In the genomic region with DNA sequence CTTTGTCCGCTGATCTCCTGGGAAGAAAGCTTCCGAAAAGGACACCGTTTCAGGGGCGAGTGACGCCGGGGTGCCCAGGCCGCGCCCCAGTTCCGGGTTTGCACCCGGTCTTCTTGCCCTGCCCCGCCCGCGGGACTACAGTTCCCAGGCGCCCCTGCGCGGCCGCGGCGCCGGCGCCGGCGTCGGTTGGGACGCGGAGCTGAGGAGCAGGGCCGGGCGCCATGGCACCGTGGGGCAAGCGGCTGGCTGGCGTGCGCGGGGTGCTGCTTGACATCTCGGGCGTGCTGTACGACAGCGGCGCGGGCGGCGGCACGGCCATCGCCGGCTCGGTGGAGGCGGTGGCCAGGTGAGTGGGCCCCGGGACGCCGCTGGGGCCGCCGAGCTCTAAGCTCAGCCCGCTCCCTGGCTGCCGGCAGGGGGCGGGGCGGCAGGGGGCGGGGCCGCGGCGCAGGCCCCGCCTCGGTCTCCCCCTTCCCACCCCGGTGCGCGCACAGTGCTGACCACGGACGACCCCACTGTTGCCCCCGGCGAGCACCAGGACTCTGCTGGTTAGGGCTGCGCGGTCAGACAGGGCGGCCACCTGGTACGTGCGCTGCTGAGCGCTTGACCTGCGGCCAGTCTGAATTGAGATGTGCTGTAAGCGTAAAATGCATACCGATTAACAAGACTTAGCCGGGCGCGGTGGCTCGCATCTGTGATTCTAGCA, we compare ENCODE assay signal across 1 cellular context.
A peak's percentile ranks its signal among the peaks of the same experiment; 100 is the strongest.
TF ChIP-seq lines count a peak whose summit lies in the region.

A gene with protein sequence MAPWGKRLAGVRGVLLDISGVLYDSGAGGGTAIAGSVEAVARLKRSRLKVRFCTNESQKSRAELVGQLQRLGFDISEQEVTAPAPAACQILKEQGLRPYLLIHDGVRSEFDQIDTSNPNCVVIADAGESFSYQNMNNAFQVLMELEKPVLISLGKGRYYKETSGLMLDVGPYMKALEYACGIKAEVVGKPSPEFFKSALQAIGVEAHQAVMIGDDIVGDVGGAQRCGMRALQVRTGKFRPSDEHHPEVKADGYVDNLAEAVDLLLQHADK (plus strand): TSS at position 182 of the 706 bp plus-strand sequence. CDS start 40 bp downstream, at position 222.

TF ChIP-seq in H1, 55 proteins besides CTCF, POLR2A, EP300 and RAD21 (continued from another document):
- peak; percentile 75; the same call in 1 of the 2 replicates for TF ChIP-seq YY1 (IDR thresholded peaks at IDR 0.05; ENCODE audit: low read depth, low read length)
- no peak for TF ChIP-seq CTBP2 (IDR thresholded peaks at IDR 0.05; ENCODE audit: borderline replicate concordance, insufficient read depth, insufficient read length, low read length)
- peak; percentile 20 to 74; a peak in 2 of 4 replicates for TF ChIP-seq SIN3A (conservative IDR thresholded peaks at IDR 0.05 in 1 of 2, IDR thresholded peaks at IDR 0.05 in 1 of 2; ENCODE audit: low read depth in 1 of 2, low read length in 2 of 2)
- no peak for TF ChIP-seq JUN (IDR thresholded peaks at IDR 0.05; ENCODE audit: low read depth, low read length)
- TF ChIP-seq RBBP5 (IDR thresholded peaks at IDR 0.05; ENCODE audit: borderline replicate concordance, low read depth, low read length): peak; percentile 84; the same call in 1 of the 2 replicates
- peak; percentile 60 for TF ChIP-seq TAF7 (optimal IDR thresholded peaks at IDR 0.05; ENCODE audit: borderline replicate concordance, low read depth, low read length)
- TF ChIP-seq, protein P1, sequence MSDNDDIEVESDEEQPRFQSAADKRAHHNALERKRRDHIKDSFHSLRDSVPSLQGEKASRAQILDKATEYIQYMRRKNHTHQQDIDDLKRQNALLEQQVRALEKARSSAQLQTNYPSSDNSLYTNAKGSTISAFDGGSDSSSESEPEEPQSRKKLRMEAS (IDR thresholded peaks at IDR 0.05): peak; percentile 22; the same call in 1 of the 2 replicates
- no peak for TF ChIP-seq GABPA (IDR thresholded peaks at IDR 0.05; ENCODE audit: borderline replicate concordance, insufficient read depth, low read length)
- TF ChIP-seq EZH2 (IDR thresholded peaks at IDR 0.05; ENCODE audit: low read depth, low read length, severe bottlenecking): no peak
- TF ChIP-seq CHD2 (IDR thresholded peaks at IDR 0.05; ENCODE audit: low read length): no peak
- TF ChIP-seq, protein P2, sequence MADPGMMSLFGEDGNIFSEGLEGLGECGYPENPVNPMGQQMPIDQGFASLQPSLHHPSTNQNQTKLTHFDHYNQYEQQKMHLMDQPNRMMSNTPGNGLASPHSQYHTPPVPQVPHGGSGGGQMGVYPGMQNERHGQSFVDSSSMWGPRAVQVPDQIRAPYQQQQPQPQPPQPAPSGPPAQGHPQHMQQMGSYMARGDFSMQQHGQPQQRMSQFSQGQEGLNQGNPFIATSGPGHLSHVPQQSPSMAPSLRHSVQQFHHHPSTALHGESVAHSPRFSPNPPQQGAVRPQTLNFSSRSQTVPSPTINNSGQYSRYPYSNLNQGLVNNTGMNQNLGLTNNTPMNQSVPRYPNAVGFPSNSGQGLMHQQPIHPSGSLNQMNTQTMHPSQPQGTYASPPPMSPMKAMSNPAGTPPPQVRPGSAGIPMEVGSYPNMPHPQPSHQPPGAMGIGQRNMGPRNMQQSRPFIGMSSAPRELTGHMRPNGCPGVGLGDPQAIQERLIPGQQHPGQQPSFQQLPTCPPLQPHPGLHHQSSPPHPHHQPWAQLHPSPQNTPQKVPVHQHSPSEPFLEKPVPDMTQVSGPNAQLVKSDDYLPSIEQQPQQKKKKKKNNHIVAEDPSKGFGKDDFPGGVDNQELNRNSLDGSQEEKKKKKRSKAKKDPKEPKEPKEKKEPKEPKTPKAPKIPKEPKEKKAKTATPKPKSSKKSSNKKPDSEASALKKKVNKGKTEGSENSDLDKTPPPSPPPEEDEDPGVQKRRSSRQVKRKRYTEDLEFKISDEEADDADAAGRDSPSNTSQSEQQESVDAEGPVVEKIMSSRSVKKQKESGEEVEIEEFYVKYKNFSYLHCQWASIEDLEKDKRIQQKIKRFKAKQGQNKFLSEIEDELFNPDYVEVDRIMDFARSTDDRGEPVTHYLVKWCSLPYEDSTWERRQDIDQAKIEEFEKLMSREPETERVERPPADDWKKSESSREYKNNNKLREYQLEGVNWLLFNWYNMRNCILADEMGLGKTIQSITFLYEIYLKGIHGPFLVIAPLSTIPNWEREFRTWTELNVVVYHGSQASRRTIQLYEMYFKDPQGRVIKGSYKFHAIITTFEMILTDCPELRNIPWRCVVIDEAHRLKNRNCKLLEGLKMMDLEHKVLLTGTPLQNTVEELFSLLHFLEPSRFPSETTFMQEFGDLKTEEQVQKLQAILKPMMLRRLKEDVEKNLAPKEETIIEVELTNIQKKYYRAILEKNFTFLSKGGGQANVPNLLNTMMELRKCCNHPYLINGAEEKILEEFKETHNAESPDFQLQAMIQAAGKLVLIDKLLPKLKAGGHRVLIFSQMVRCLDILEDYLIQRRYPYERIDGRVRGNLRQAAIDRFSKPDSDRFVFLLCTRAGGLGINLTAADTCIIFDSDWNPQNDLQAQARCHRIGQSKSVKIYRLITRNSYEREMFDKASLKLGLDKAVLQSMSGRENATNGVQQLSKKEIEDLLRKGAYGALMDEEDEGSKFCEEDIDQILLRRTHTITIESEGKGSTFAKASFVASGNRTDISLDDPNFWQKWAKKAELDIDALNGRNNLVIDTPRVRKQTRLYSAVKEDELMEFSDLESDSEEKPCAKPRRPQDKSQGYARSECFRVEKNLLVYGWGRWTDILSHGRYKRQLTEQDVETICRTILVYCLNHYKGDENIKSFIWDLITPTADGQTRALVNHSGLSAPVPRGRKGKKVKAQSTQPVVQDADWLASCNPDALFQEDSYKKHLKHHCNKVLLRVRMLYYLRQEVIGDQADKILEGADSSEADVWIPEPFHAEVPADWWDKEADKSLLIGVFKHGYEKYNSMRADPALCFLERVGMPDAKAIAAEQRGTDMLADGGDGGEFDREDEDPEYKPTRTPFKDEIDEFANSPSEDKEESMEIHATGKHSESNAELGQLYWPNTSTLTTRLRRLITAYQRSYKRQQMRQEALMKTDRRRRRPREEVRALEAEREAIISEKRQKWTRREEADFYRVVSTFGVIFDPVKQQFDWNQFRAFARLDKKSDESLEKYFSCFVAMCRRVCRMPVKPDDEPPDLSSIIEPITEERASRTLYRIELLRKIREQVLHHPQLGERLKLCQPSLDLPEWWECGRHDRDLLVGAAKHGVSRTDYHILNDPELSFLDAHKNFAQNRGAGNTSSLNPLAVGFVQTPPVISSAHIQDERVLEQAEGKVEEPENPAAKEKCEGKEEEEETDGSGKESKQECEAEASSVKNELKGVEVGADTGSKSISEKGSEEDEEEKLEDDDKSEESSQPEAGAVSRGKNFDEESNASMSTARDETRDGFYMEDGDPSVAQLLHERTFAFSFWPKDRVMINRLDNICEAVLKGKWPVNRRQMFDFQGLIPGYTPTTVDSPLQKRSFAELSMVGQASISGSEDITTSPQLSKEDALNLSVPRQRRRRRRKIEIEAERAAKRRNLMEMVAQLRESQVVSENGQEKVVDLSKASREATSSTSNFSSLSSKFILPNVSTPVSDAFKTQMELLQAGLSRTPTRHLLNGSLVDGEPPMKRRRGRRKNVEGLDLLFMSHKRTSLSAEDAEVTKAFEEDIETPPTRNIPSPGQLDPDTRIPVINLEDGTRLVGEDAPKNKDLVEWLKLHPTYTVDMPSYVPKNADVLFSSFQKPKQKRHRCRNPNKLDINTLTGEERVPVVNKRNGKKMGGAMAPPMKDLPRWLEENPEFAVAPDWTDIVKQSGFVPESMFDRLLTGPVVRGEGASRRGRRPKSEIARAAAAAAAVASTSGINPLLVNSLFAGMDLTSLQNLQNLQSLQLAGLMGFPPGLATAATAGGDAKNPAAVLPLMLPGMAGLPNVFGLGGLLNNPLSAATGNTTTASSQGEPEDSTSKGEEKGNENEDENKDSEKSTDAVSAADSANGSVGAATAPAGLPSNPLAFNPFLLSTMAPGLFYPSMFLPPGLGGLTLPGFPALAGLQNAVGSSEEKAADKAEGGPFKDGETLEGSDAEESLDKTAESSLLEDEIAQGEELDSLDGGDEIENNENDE (IDR thresholded peaks at IDR 0.05; ENCODE audit: insufficient replicate concordance, low read length): no peak
